ENCODE assay signal across 1 cellular context in the genomic region with DNA sequence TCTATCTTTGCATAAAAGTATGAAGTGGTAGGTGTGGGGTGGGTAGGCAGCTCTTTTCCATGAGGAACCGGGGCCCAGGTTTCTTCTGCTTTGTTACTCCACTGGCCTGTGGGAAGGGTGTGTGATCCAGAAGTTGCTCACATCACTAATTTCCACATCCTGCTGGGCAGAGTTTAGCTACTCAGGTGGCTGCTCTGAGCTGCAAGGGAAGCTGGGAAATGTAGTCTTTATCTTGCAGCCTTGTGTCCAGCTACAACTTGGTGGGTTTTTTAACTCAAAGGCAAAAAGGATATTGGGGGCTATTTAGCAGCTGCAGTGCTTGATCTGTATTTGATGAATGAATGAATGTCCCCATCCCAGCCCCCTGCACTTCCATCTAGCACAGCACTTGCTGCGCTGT.
TF ChIP-seq lines count a peak whose summit lies in the region.

No MANE protein-coding gene starts in this region.

TF ChIP-seq in K562, 482 proteins besides CTCF, POLR2A, EP300 and RAD21 (continued from another document):
- TF ChIP-seq SIX5 (IDR thresholded peaks at IDR 0.05; ENCODE audit: borderline replicate concordance in 1 of 2, insufficient read depth in 1 of 2, low read depth in 1 of 2, low read length in 2 of 2) (0 out of 4 replicates have a peak, but pooled peaks of 1 of the 2 experiments have one; percentile 17), ZKSCAN8 (CRISPR knock-in tag; IDR thresholded peaks at IDR 0.05) (no peak), SFPQ (IDR thresholded peaks at IDR 0.05; ENCODE audit: low read depth, low read length) (no peak), MTA1 (IDR thresholded peaks at IDR 0.05; ENCODE audit: borderline replicate concordance) (no peak), HCFC1 (IDR thresholded peaks at IDR 0.05; ENCODE audit: low read depth, low read length) (peak; percentile 69), ZNF143 (CRISPR knock-in tag; IDR thresholded peaks at IDR 0.05) (peak; percentile 61), CBX8 (IDR thresholded peaks at IDR 0.05; ENCODE audit: borderline replicate concordance, extremely low read depth, low read depth, low read length, poor library complexity, severe bottlenecking) (no peak)
- TF ChIP-seq, protein P1, sequence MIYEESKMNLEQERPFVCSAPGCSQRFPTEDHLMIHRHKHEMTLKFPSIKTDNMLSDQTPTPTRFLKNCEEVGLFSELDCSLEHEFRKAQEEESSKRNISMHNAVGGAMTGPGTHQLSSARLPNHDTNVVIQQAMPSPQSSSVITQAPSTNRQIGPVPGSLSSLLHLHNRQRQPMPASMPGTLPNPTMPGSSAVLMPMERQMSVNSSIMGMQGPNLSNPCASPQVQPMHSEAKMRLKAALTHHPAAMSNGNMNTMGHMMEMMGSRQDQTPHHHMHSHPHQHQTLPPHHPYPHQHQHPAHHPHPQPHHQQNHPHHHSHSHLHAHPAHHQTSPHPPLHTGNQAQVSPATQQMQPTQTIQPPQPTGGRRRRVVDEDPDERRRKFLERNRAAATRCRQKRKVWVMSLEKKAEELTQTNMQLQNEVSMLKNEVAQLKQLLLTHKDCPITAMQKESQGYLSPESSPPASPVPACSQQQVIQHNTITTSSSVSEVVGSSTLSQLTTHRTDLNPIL (CRISPR knock-in tag; IDR thresholded peaks at IDR 0.05), result no peak
